ENCODE assay signal across 7 cellular contexts in genomic region chr15:89971592-89971997, GRCh38. TPM values are rescaled to one million over a fixed set of nuclear protein-coding genes. Genes with fewer than 3 reads are reported as not detected.
DNase-seq lines count a peak whose midpoint lies in the region; ATAC-seq and TF ChIP-seq lines count a peak whose summit lies in the region.

No MANE protein-coding gene starts in this region.

- H3F3A ChIP-seq in Loucy (ENCODE audit: low read depth) = no peaks in the 10 kb centered on the region

- H3K9me3 ChIP-seq in Loucy (ENCODE audit: insufficient read depth, low read depth, low read length) = no peaks in the 10 kb centered on the region

- ATAC-seq in GM21737 (IDR thresholded peaks at IDR 0.05; ENCODE audit: unreplicated experiment) (peak; percentile 69), memory B cell (ENCODE audit: low read depth) (peak; percentile 89)
- ATAC-seq in activated CD4-positive, CD25-positive, alpha-beta regulatory T cell treated with anti-CD3 and anti-CD28 coated beads, Interleukin-2, amount 50 U/mL, for 24 hours = peak; percentile 51 to 68
- peak; percentile 77 for ATAC-seq in stimulated activated naive CD8-positive, alpha-beta T cell treated with anti-CD3 and anti-CD28 coated beads, Interleukin-15, Interleukin-2, amounts not matched to agents 100 U/mL and 50 U/mL, for 24 hours

- no peaks in the 10 kb centered on the region for H3K9me2 ChIP-seq in Loucy (replicated peaks; ENCODE audit: low read depth, low read length)

- no peaks in the 10 kb centered on the region for H3K36me3 ChIP-seq in Loucy (ENCODE audit: insufficient read depth, low read length)

- H3K27ac Mint-ChIP-seq in memory B cell = no peak overlapping the region

- H3K4me1 ChIP-seq in Loucy (ENCODE audit: insufficient read depth, low read length, poor library complexity, severe bottlenecking) = no peaks in the 10 kb centered on the region

- H3K27me3 ChIP-seq in Loucy (ENCODE audit: insufficient read depth, low read length, poor library complexity, severe bottlenecking) = no peaks in the 10 kb centered on the region
- no peaks in the 10 kb centered on the region for H3K27me3 ChIP-seq in dorsolateral prefrontal cortex

- H3K4me3 Mint-ChIP-seq in memory B cell = no peak overlapping the region

- peak overlapping the region; percentile 57; the same call in 1 of the 2 replicates for H2AFZ ChIP-seq in Loucy (ENCODE audit: low read length)

- DNase-seq in GM10266 (ENCODE audit: extremely low spot score) = peak; percentile 80
- peak in 9 of 10 donors; percentile 23 to 68 (median 51) for DNase-seq in dorsolateral prefrontal cortex
- peak in 1 of 2 donors; percentile 32 for DNase-seq in memory B cell (ENCODE audit: low spot score in 2 of 2)
- DNase-seq in stimulated activated naive CD8-positive, alpha-beta T cell treated with anti-CD3 and anti-CD28 coated beads, Interleukin-15, Interleukin-2, amounts not matched to agents 100 U/mL and 50 U/mL, for 24 hours = peak; percentile 54

- H3K9ac ChIP-seq in Loucy (ENCODE audit: low read depth, low read length, poor library complexity, severe bottlenecking) = no peak overlapping the region

- intact Hi-C loops in dorsolateral prefrontal cortex (cut with DNase I) = no loop called here

- H3K36me3 Mint-ChIP-seq in memory B cell = peaks cover 2% of the 10 kb centered on the region

- H3K4me1 Mint-ChIP-seq in memory B cell = peaks cover 19% of the 10 kb centered on the region

- no peaks in the 10 kb centered on the region for H4K20me1 ChIP-seq in Loucy (ENCODE audit: insufficient read depth, low read length, poor library complexity, severe bottlenecking)

- no peaks in the 10 kb centered on the region for H3K27me3 Mint-ChIP-seq in memory B cell

- no peak overlapping the region for H3K4me2 ChIP-seq in Loucy (ENCODE audit: low read depth, low read length, poor library complexity, severe bottlenecking)

- H3K4me3 ChIP-seq in Loucy (ENCODE audit: low read length, poor library complexity, severe bottlenecking) (no peak overlapping the region), dorsolateral prefrontal cortex (no peak overlapping the region)

- no peaks in the 10 kb centered on the region for H3K79me2 ChIP-seq in Loucy (ENCODE audit: insufficient read depth, low read length)

- TF ChIP-seq CTCF in GM10266 (IDR thresholded peaks at IDR 0.05; ENCODE audit: control insufficient read depth, insufficient read depth, low read depth, missing control alignments) = peak; percentile 56
- TF ChIP-seq CTCF in Loucy (conservative IDR thresholded peaks at IDR 0.05; ENCODE audit: low read length) = peak; percentile 91
- peak in 51 of 56 donors; percentile 20 to 70 (median 49) for TF ChIP-seq CTCF in dorsolateral prefrontal cortex (IDR thresholded peaks at IDR 0.05 in 54 of 56, conservative IDR thresholded peaks at IDR 0.05 in 2 of 56; ENCODE audit: low read depth in 1 of 56, partially characterized antibody in 56 of 56)

- peak overlapping the region in 5 of 59 donors; percentile 3 to 48 (median 25) for H3K27ac ChIP-seq in dorsolateral prefrontal cortex

- no peaks in the 10 kb centered on the region for H3K9me3 Mint-ChIP-seq in memory B cell

RNA-seq across cellular contexts. Expression of gene ZNF710, which starts 29.5 kb away (rescaled TPM):
- total RNA-seq in dorsolateral prefrontal cortex = 10 to 100 TPM in 119 of 120 experiments, 1 to 10 TPM in 1; 8.5 to 30.1 (median 17.2) TPM

RNA-seq across cellular contexts. Expression of gene ARPIN, which starts 58.8 kb away (rescaled TPM):
- 10 to 100 TPM; 12.0 to 24.8 (median 18.6) TPM for total RNA-seq in dorsolateral prefrontal cortex
